ENCODE assay signal across 17 cellular contexts in the genomic region with DNA sequence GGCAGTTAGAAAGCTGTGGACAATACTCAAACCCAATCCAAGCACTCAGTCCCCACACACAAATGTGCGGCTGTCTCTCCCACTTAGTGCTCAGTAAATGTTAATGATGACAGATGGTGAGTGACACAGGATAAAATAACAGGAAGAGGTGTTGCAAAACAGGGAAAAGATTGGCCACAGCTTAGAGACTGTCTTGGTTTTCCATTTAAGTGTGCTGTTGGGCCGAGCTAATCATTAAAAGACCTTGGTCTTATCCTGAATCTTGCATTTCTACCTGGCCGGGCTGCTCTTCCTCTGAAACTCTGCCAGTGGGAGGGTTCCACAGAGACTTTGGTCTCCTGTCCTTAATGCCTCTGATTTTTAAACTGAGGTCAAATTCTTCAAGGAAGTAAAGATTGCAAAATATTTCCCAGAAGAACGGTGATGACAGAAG.
DNase-seq lines count a peak whose midpoint lies in the region; ATAC-seq and TF ChIP-seq lines count a peak whose summit lies in the region.
"Had no signal": no experiment of that assay in that cellular context is flagged by ENCODE, and none has a peak within 500 bp of the region (broad histone marks: within the 10 kb centered on the region; RNA-seq: fewer than 3 reads in every experiment).

No MANE protein-coding gene starts in this region.

- CTCF ChIA-PET in WTC11 (lab: Charles Lee), result no interaction called here
- CTCF ChIA-PET in CD4-positive, alpha-beta memory T cell (lab: Charles Lee; ENCODE audit: partially characterized antibody), result no interaction called here

- H3K27ac ChIP-seq in dorsolateral prefrontal cortex, result no peak overlapping the region
- no peak overlapping the region for H3K27ac ChIP-seq in CD4-positive, alpha-beta memory T cell (ENCODE audit: low read depth, low read length)

- no peaks in the 10 kb centered on the region for H3K4me1 ChIP-seq in CD4-positive, alpha-beta memory T cell (ENCODE audit: insufficient read depth, low read length)

- no peaks in the 10 kb centered on the region for H3K36me3 Mint-ChIP-seq in WTC11
- H3K36me3 Mint-ChIP-seq in CD4-positive, alpha-beta memory T cell, result no peaks in the 10 kb centered on the region

- no peaks in the 10 kb centered on the region; the same call in 1 of the 2 replicates for H3K27me3 Mint-ChIP-seq in WTC11 (ENCODE audit: low read depth)
- peaks cover 3 to 9% of the 10 kb centered on the region in 2 donors for H3K27me3 Mint-ChIP-seq in CD4-positive, alpha-beta memory T cell

- no peak overlapping the region for H3K27ac Mint-ChIP-seq in WTC11
- no peak overlapping the region for H3K27ac Mint-ChIP-seq in CD4-positive, alpha-beta memory T cell

- H3K27me3 ChIP-seq in dorsolateral prefrontal cortex, result no peaks in the 10 kb centered on the region
- H3K27me3 ChIP-seq in CD4-positive, alpha-beta memory T cell (ENCODE audit: insufficient read depth, low read length), result no peaks in the 10 kb centered on the region

- H3K9me3 Mint-ChIP-seq in WTC11, result no peaks in the 10 kb centered on the region
- H3K9me3 Mint-ChIP-seq in CD4-positive, alpha-beta memory T cell, result no peaks in the 10 kb centered on the region

- H3K9me3 ChIP-seq in CD4-positive, alpha-beta memory T cell (ENCODE audit: control insufficient read depth in 1 of 2, low read length in 2 of 2), result no peaks in the 10 kb centered on the region

- no peak overlapping the region for H3K4me3 ChIP-seq in dorsolateral prefrontal cortex
- H3K4me3 ChIP-seq in CD4-positive, alpha-beta memory T cell (ENCODE audit: low read length in 2 of 2), result no peak overlapping the region

- DNase-seq in HT-29 (ENCODE audit: low spot score) (peak; percentile 76), WTC11 (ENCODE audit: low spot score) (no peak), left kidney (ENCODE audit: low read depth, low spot score) (peak; percentile 33), renal cortical epithelial cell (ENCODE audit: low read depth) (peak; percentile 69), dorsolateral prefrontal cortex (no peak)
- DNase-seq in CD4-positive, alpha-beta memory T cell, result no peak
- DNase-seq: DND-41; GDM1; Karpas-422; MV-4-11; NCI-H1417 treated with DMSO at 0.1 percent for 48 hours; NCI-H2029; NCI-H226; NCI-H526; NK-92 treated with Interleukin-12 subunit alpha and Interleukin-12 subunit beta, amount 100 ng/mL, for 24 hours; OCI-M1 had no signal

- no peak for TF ChIP-seq CTCF in WTC11 (IDR thresholded peaks at IDR 0.05)
- TF ChIP-seq CTCF in dorsolateral prefrontal cortex (IDR thresholded peaks at IDR 0.05 in 54 of 56, conservative IDR thresholded peaks at IDR 0.05 in 2 of 56; ENCODE audit: low read depth in 1 of 56, partially characterized antibody in 56 of 56), result no peak

- H3K36me3 ChIP-seq in CD4-positive, alpha-beta memory T cell (ENCODE audit: insufficient read depth, low read length), result no peaks in the 10 kb centered on the region

- POLR2A ChIA-PET in WTC11 (lab: Charles Lee), result no interaction called here
- POLR2A ChIA-PET in CD4-positive, alpha-beta memory T cell (lab: Charles Lee; ENCODE audit: partially characterized antibody), result no interaction called here

- no peaks in the 10 kb centered on the region for H3K4me1 Mint-ChIP-seq in WTC11
- no peaks in the 10 kb centered on the region for H3K4me1 Mint-ChIP-seq in CD4-positive, alpha-beta memory T cell

- ATAC-seq in WTC11 (no peak), GM21526 (IDR thresholded peaks at IDR 0.05; ENCODE audit: low FRiP score, unreplicated experiment) (no peak)

- intact Hi-C loops in dorsolateral prefrontal cortex (cut with DNase I), result no loop called here
- intact Hi-C loops in CD4-positive, alpha-beta memory T cell (cut with micrococcal nuclease), result no loop called here

- H3K4me3 Mint-ChIP-seq in WTC11, result no peak overlapping the region
- no peak overlapping the region for H3K4me3 Mint-ChIP-seq in CD4-positive, alpha-beta memory T cell

TF ChIP-seq in WTC11, 78 proteins besides CTCF, POLR2A, EP300 and RAD21:
- TF ChIP-seq GABPB1 (CRISPR knock-in tag; IDR thresholded peaks at IDR 0.05) (0 out of 2 replicates have a peak, but pooled peaks have one; percentile 21), FOXP1 (CRISPR knock-in tag; IDR thresholded peaks at IDR 0.05; ENCODE audit: borderline replicate concordance) (no peak)

Comparison
In these comparisons a context has a peak if more than half of its experiments do, and no peak if none do; other contexts are left out.
1. DNase-seq: peak in HT-29 (single experiment), left kidney (single experiment) and renal cortical epithelial cell (single experiment); none in WTC11 (single experiment), dorsolateral prefrontal cortex (0 of 10) and CD4-positive, alpha-beta memory T cell (0 of 5).